Comparison of ENCODE assay signal across 1 cellular context in genomic region chr5:59061377-59061776, GRCh38.
TF ChIP-seq lines count a peak whose summit lies in the region.

No MANE protein-coding gene starts in this region.

TF ChIP-seq in HepG2, 621 proteins besides CTCF, POLR2A, EP300 and RAD21 (continued from another document):
- TF ChIP-seq, protein P1, sequence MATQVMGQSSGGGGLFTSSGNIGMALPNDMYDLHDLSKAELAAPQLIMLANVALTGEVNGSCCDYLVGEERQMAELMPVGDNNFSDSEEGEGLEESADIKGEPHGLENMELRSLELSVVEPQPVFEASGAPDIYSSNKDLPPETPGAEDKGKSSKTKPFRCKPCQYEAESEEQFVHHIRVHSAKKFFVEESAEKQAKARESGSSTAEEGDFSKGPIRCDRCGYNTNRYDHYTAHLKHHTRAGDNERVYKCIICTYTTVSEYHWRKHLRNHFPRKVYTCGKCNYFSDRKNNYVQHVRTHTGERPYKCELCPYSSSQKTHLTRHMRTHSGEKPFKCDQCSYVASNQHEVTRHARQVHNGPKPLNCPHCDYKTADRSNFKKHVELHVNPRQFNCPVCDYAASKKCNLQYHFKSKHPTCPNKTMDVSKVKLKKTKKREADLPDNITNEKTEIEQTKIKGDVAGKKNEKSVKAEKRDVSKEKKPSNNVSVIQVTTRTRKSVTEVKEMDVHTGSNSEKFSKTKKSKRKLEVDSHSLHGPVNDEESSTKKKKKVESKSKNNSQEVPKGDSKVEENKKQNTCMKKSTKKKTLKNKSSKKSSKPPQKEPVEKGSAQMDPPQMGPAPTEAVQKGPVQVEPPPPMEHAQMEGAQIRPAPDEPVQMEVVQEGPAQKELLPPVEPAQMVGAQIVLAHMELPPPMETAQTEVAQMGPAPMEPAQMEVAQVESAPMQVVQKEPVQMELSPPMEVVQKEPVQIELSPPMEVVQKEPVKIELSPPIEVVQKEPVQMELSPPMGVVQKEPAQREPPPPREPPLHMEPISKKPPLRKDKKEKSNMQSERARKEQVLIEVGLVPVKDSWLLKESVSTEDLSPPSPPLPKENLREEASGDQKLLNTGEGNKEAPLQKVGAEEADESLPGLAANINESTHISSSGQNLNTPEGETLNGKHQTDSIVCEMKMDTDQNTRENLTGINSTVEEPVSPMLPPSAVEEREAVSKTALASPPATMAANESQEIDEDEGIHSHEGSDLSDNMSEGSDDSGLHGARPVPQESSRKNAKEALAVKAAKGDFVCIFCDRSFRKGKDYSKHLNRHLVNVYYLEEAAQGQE (IDR thresholded peaks at IDR 0.05; ENCODE audit: borderline replicate concordance in 1 of 2, low read depth in 1 of 2, low read length in 2 of 2): no peak
- TF ChIP-seq EEA1 (CRISPR knock-in tag; IDR thresholded peaks at IDR 0.05; ENCODE audit: borderline replicate concordance) (no peak), RFXAP (CRISPR knock-in tag; IDR thresholded peaks at IDR 0.05; ENCODE audit: borderline replicate concordance) (no peak), REXO4 (CRISPR knock-in tag; IDR thresholded peaks at IDR 0.05; ENCODE audit: borderline replicate concordance) (no peak), MTF1 (CRISPR knock-in tag; IDR thresholded peaks at IDR 0.05) (no peak), ELF3 (CRISPR knock-in tag; IDR thresholded peaks at IDR 0.05) (0 out of 2 replicates have a peak, but pooled peaks have one; percentile 36), ZNF7 (CRISPR knock-in tag; IDR thresholded peaks at IDR 0.05) (no peak), MAX (IDR thresholded peaks at IDR 0.05) (no peak), NFE2L2 (IDR thresholded peaks at IDR 0.05; ENCODE audit: low read length) (peak; percentile 92), EHMT2 (IDR thresholded peaks at IDR 0.05; ENCODE audit: borderline replicate concordance, low read depth, low read length) (no peak), ARNT2 (CRISPR knock-in tag; IDR thresholded peaks at IDR 0.05; ENCODE audit: low read depth) (no peak), ZBTB7B (CRISPR knock-in tag; IDR thresholded peaks at IDR 0.05) (peak; percentile 63; the same call in 1 of the 2 replicates), CBX5 (CRISPR knock-in tag; IDR thresholded peaks at IDR 0.05; ENCODE audit: borderline replicate concordance) (no peak), HHEX (CRISPR knock-in tag; IDR thresholded peaks at IDR 0.05) (no peak), YY1 (IDR thresholded peaks at IDR 0.05; ENCODE audit: insufficient read depth, insufficient replicate concordance, low read depth, low read length) (no peak), KMT2A (CRISPR knock-in tag; IDR thresholded peaks at IDR 0.05) (no peak), ZEB1 (IDR thresholded peaks at IDR 0.05; ENCODE audit: insufficient replicate concordance, low read depth) (no peak), HCFC1 (IDR thresholded peaks at IDR 0.05; ENCODE audit: low read depth, low read length) (no peak), RBM39 (IDR thresholded peaks at IDR 0.05; ENCODE audit: low read depth, low read length, poor library complexity, severe bottlenecking) (no peak), ZNF496 (CRISPR knock-in tag; IDR thresholded peaks at IDR 0.05; ENCODE audit: insufficient replicate concordance) (no peak), ZNF292 (CRISPR knock-in tag; IDR thresholded peaks at IDR 0.05; ENCODE audit: borderline replicate concordance, low read depth) (peak; percentile 55; the same call in 1 of the 2 replicates), GATAD2A (CRISPR knock-in tag; IDR thresholded peaks at IDR 0.05) (peak; percentile 83)
- TF ChIP-seq, protein P2, sequence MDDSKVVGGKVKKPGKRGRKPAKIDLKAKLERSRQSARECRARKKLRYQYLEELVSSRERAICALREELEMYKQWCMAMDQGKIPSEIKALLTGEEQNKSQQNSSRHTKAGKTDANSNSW (CRISPR knock-in tag; IDR thresholded peaks at IDR 0.05; ENCODE audit: borderline replicate concordance): no peak
- TF ChIP-seq, protein P3, sequence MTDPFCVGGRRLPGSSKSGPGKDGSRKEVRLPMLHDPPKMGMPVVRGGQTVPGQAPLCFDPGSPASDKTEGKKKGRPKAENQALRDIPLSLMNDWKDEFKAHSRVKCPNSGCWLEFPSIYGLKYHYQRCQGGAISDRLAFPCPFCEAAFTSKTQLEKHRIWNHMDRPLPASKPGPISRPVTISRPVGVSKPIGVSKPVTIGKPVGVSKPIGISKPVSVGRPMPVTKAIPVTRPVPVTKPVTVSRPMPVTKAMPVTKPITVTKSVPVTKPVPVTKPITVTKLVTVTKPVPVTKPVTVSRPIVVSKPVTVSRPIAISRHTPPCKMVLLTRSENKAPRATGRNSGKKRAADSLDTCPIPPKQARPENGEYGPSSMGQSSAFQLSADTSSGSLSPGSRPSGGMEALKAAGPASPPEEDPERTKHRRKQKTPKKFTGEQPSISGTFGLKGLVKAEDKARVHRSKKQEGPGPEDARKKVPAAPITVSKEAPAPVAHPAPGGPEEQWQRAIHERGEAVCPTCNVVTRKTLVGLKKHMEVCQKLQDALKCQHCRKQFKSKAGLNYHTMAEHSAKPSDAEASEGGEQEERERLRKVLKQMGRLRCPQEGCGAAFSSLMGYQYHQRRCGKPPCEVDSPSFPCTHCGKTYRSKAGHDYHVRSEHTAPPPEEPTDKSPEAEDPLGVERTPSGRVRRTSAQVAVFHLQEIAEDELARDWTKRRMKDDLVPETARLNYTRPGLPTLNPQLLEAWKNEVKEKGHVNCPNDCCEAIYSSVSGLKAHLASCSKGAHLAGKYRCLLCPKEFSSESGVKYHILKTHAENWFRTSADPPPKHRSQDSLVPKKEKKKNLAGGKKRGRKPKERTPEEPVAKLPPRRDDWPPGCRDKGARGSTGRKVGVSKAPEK (CRISPR knock-in tag; IDR thresholded peaks at IDR 0.05; ENCODE audit: borderline replicate concordance): no peak
- TF ChIP-seq, protein P4, sequence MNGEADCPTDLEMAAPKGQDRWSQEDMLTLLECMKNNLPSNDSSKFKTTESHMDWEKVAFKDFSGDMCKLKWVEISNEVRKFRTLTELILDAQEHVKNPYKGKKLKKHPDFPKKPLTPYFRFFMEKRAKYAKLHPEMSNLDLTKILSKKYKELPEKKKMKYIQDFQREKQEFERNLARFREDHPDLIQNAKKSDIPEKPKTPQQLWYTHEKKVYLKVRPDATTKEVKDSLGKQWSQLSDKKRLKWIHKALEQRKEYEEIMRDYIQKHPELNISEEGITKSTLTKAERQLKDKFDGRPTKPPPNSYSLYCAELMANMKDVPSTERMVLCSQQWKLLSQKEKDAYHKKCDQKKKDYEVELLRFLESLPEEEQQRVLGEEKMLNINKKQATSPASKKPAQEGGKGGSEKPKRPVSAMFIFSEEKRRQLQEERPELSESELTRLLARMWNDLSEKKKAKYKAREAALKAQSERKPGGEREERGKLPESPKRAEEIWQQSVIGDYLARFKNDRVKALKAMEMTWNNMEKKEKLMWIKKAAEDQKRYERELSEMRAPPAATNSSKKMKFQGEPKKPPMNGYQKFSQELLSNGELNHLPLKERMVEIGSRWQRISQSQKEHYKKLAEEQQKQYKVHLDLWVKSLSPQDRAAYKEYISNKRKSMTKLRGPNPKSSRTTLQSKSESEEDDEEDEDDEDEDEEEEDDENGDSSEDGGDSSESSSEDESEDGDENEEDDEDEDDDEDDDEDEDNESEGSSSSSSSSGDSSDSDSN (CRISPR knock-in tag; IDR thresholded peaks at IDR 0.05): no peak
